In the genomic region with DNA sequence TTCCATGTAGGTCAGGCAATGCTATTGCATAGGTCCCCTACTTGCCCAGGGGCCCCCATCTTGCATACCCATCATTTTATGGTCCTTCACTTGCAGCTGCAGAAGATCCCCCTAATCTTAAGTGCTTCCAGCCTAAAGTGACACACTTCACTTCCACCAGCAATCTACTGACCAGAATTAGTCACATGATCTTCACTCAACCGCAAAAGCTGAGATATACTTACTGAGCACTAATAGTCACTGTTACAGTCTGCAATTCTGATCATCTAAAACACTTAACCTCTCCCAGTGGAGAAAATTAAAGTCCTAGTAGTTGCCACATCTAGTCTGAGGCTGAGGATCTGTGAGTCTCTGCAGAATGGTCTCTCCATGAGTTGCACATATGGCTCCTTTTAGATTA, we compare ENCODE assay signal across 22 cellular contexts.
"Had no signal": no experiment of that assay in that cellular context is flagged by ENCODE, and none has a peak within 500 bp of the region (broad histone marks: within the 10 kb centered on the region; RNA-seq: fewer than 3 reads in every experiment).

No MANE protein-coding gene starts in this region.

- H3K36me3 ChIP-seq: heart right ventricle, neutrophil, right lobe of liver, vagina had no signal

- H3K9me3 ChIP-seq: heart right ventricle, neutrophil, right lobe of liver, vagina had no signal

- H3K27ac ChIP-seq: heart right ventricle, neutrophil, right lobe of liver, vagina had no signal

- ATAC-seq: activated CD4-positive, alpha-beta T cell treated with anti-CD3 and anti-CD28 coated beads for 36 hours; activated T-cell treated with anti-CD3 and anti-CD28 coated beads, Interleukin-2, amount 50 U/mL, for 72 hours; esophagus mucosa; heart right ventricle; left ventricle myocardium superior; right lobe of liver; stimulated activated memory B cell treated with anti-CD40 and anti-IgM and Interleukin-4, amounts not matched to agents 10 μg/mL and 1 μg/mL and 100 μg/mL, for 72 hours; stimulated activated naive CD8-positive, alpha-beta T cell treated with anti-CD3 and anti-CD28 coated beads, Interleukin-15, amount 100 ng/mL, for 72 hours; T-helper 17 cell had no signal

- H3K4me1 ChIP-seq: right lobe of liver, vagina had no signal

- DNase-seq: activated CD4-positive, alpha-beta T cell treated with anti-CD3 and anti-CD28 coated beads for 36 hours; activated CD4-positive, CD25-positive, alpha-beta regulatory T cell; activated naive CD4-positive, alpha-beta T cell treated with Interleukin-2 at 50 U/mL for 16 hours; activated T-cell treated with anti-CD3 and anti-CD28 coated beads for 4 hours; activated T-cell treated with anti-CD3 and anti-CD28 coated beads, Interleukin-2, amount 50 U/mL, for 72 hours; anterior cingulate cortex; endodermal cell; heart right ventricle; left ventricle myocardium superior; naive B cell; nephron progenitor cell; right lobe of liver; stimulated activated CD4-positive, alpha-beta T cell treated with anti-CD3 and anti-CD28 coated beads, Interleukin-4, amount 100 ng/mL, for 4 hours; stimulated activated CD8-positive, alpha-beta memory T cell treated with anti-CD3 and anti-CD28 coated beads, Interleukin-4, amount 100 ng/mL, for 48 hours; stimulated activated naive CD8-positive, alpha-beta T cell treated with anti-CD3 and anti-CD28 coated beads, Interleukin-15, amount 100 ng/mL, for 72 hours; substantia nigra; T-helper 17 cell; T1000 had no signal

- H3K27me3 ChIP-seq: heart right ventricle, neutrophil, right lobe of liver, vagina had no signal

- H3K4me3 ChIP-seq: heart right ventricle, right lobe of liver, vagina had no signal
